ENCODE assay signal across 1 cellular context in genomic region chr6:168264593-168265335, GRCh38.
TF ChIP-seq lines count a peak whose summit lies in the region.

No MANE protein-coding gene starts in this region.

TF ChIP-seq in liver, 16 proteins besides CTCF, POLR2A, EP300 and RAD21 (continued from another document):
- no peak for TF ChIP-seq ZBTB33 (IDR thresholded peaks at IDR 0.05)
- TF ChIP-seq TAF1 (conservative IDR thresholded peaks at IDR 0.05), result no peak
- TF ChIP-seq FOXA1 (IDR thresholded peaks at IDR 0.05), result no peak
- TF ChIP-seq REST (IDR thresholded peaks at IDR 0.05), result peak; percentile 63
- TF ChIP-seq ATF3 (IDR thresholded peaks at IDR 0.05), result peak; percentile 78
- TF ChIP-seq YY1 (IDR thresholded peaks at IDR 0.05), result peak; percentile 71
- no peak for TF ChIP-seq GABPA (IDR thresholded peaks at IDR 0.05 in 1 of 2, conservative IDR thresholded peaks at IDR 0.05 in 1 of 2)
- TF ChIP-seq RXRA (IDR thresholded peaks at IDR 0.05), result peak; percentile 73 to 77
TF ChIP-seq in liver: peak in this region for 10.
